Comparison of ENCODE assay signal across 31 cellular contexts in the genomic region with DNA sequence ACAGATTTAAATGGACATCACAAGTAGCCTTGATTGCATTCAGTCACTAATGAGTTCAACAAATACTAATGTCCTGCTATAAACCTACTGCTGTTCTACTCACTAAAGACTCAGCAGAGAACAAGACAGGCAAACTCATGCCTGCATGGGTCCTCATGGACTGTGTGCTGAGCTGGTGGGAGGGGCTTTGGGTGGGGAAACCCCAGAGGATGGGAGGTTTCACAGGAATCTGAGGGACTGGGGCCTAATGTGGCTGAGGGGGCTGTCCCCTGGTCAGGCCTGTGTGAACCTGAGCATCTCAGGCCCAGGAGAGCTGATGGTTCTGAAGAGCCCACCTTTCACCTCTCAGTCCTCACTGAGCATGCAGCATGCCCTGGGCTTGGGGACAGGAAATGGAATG. TPM values are rescaled to one million over a fixed set of nuclear protein-coding genes. Genes with fewer than 3 reads are reported as not detected.
DNase-seq lines count a peak whose midpoint lies in the region; ATAC-seq, FAIRE-seq and TF ChIP-seq lines count a peak whose summit lies in the region.
"Had no signal": no experiment of that assay in that cellular context is flagged by ENCODE, and none has a peak within 500 bp of the region (broad histone marks: within the 10 kb centered on the region; RNA-seq: fewer than 3 reads in every experiment).

No MANE protein-coding gene starts in this region.

- H3K4me3 ChIP-seq in HepG2 (replicated peaks in 1 of 3; ENCODE audit: insufficient read depth in 1 of 3, low read depth in 2 of 3, low read length in 3 of 3) (no peak overlapping the region), right lobe of liver (no peak overlapping the region), K562 (no peak overlapping the region), H7 (ENCODE audit: insufficient read depth, low read depth, low read length) (no peak overlapping the region)
- H3K4me3 ChIP-seq: hepatocyte, PC-9, tibial artery had no signal

- peaks cover 3% of the 10 kb centered on the region; the same call in 1 of the 2 replicates for H4K20me1 ChIP-seq in HepG2 (ENCODE audit: insufficient read depth, low read length)
- H4K20me1 ChIP-seq in K562 (replicated peaks; ENCODE audit: control insufficient read depth, insufficient read depth, low read length), result no peaks in the 10 kb centered on the region

- peaks cover 14% of the 10 kb centered on the region for H3K4me1 Mint-ChIP-seq in stimulated activated naive CD8-positive, alpha-beta T cell treated with anti-CD3 and anti-CD28 coated beads, Interleukin-15, amount 100 ng/mL, for 72 hours
- no peaks in the 10 kb centered on the region for H3K4me1 Mint-ChIP-seq in WTC11

- TF ChIP-seq EP300 in HepG2 (IDR thresholded peaks at IDR 0.05; ENCODE audit: low read depth in 2 of 2, low read length in 2 of 2), result no peak
- no peak for TF ChIP-seq EP300 in HepG2 (CRISPR knock-in tag; IDR thresholded peaks at IDR 0.05; ENCODE audit: borderline replicate concordance)
- no peak for TF ChIP-seq EP300 in K562 (IDR thresholded peaks at IDR 0.05; ENCODE audit: low read length)

- FAIRE-seq in HepG2 (lab: Jason Lieb, UNC), result no peak
- FAIRE-seq in K562 (lab: Jason Lieb, UNC), result no peak
- FAIRE-seq: bronchial epithelial cell, colon, frontal cortex, G401.6, GM18507, H54 had no signal

- TF ChIP-seq RAD21 in HepG2 (CRISPR knock-in tag; IDR thresholded peaks at IDR 0.05), result no peak
- TF ChIP-seq RAD21 in K562 (CRISPR knock-in tag; conservative IDR thresholded peaks at IDR 0.05 in 1 of 2, IDR thresholded peaks at IDR 0.05 in 1 of 2), result no peak

- CTCF ChIA-PET in HepG2 (lab: Yijun Ruan, JAX; ENCODE audit: low intra/inter-chr PET ratio, low total read pairs), result no interaction called here
- CTCF ChIA-PET in K562 (lab: Yijun Ruan, JAX; ENCODE audit: low intra/inter-chr PET ratio), result no interaction called here
- CTCF ChIA-PET in WTC11 (lab: Charles Lee), result no interaction called here

- intact Hi-C loops in HepG2 (cut with micrococcal nuclease; ENCODE audit: unreplicated experiment) (no loop called here), right lobe of liver (cut with DNase I) (no loop called here), K562 (cut with micrococcal nuclease) (no loop called here)

- no peak overlapping the region for H3K4me3 Mint-ChIP-seq in stimulated activated naive CD8-positive, alpha-beta T cell treated with anti-CD3 and anti-CD28 coated beads, Interleukin-15, amount 100 ng/mL, for 72 hours
- H3K4me3 Mint-ChIP-seq in WTC11, result no peak overlapping the region
- H3K4me3 Mint-ChIP-seq: CD8-positive, alpha-beta T cell; stimulated activated naive CD8-positive, alpha-beta T cell treated with anti-CD3 and anti-CD28 coated beads, Interleukin-15, Interleukin-2, amounts not matched to agents 100 ng/mL and 50 ng/mL, for 24 hours had no signal

- H3K9me3 Mint-ChIP-seq in stimulated activated naive CD8-positive, alpha-beta T cell treated with anti-CD3 and anti-CD28 coated beads, Interleukin-15, amount 100 ng/mL, for 72 hours, result peaks cover 6 to 19% of the 10 kb centered on the region in 2 donors
- peaks cover 32% of the 10 kb centered on the region for H3K9me3 Mint-ChIP-seq in WTC11

- no peak overlapping the region for H2AFZ ChIP-seq in HepG2 (ENCODE audit: low read length)
- H2AFZ ChIP-seq in K562 (ENCODE audit: low read depth, low read length), result peak overlapping the region; percentile 24; the same call in 1 of the 2 replicates
- H2AFZ ChIP-seq: hepatocyte, PC-9 had no signal

- no peak for DNase-seq in HepG2 (ENCODE audit: low spot score)
- DNase-seq in right lobe of liver, result no peak
- DNase-seq in K562 (ENCODE audit: extremely low read depth in 1 of 4, low spot score in 3 of 4), result no peak
- peak in 1 of 2 donors; percentile 36 for DNase-seq in stimulated activated naive CD8-positive, alpha-beta T cell treated with anti-CD3 and anti-CD28 coated beads, Interleukin-15, amount 100 ng/mL, for 72 hours
- no peak for DNase-seq in WTC11 (ENCODE audit: low spot score)
- no peak for DNase-seq in H7
- DNase-seq: activated CD4-positive, alpha-beta T cell treated with anti-CD3 and anti-CD28 coated beads for 1 hour; activated naive CD4-positive, alpha-beta T cell; CD8-positive, alpha-beta T cell; DMS153; Kasumi-1; NCI-H1694; NCI-H2171; NCI-H510A treated with DMSO at 0.1 percent for 48 hours; NK-92 treated with Interleukin-12 subunit alpha and Interleukin-12 subunit beta, amount 100 ng/mL, for 24 hours; nucleus accumbens; PC-9; tibial artery had no signal

- no peak for TF ChIP-seq POLR2A in HepG2 (IDR thresholded peaks at IDR 0.05; ENCODE audit: insufficient read depth in 1 of 2, low read depth in 2 of 2, low read length in 2 of 2)
- TF ChIP-seq POLR2A in right lobe of liver (IDR thresholded peaks at IDR 0.05), result no peak
- TF ChIP-seq POLR2A in K562 (conservative IDR thresholded peaks at IDR 0.05), result no peak

- POLR2A ChIA-PET in HepG2 (lab: Yijun Ruan, JAX), result no interaction called here
- POLR2A ChIA-PET in K562 (lab: Yijun Ruan, JAX), result interaction anchor here (0.7 to 0.9 kb wide), 2 partner anchors 134 to 980 kb away, joined by 4 read pairs; no protein-coding TSS in a partner anchor
- POLR2A ChIA-PET in WTC11 (lab: Charles Lee), result interaction anchor here (0.6 kb wide), 1 partner anchor 898 kb away, joined by 3 read pairs; no protein-coding TSS in a partner anchor

- H3K4me1 ChIP-seq in HepG2 (ENCODE audit: insufficient read depth, low read length) (peaks cover 23% of the 10 kb centered on the region), right lobe of liver (no peaks in the 10 kb centered on the region), K562 (replicated peaks in 1 of 2; ENCODE audit: control insufficient read depth in 2 of 2, insufficient read depth in 2 of 2, low read length in 2 of 2) (peaks cover 0 to 7% of the 10 kb centered on the region in 2 experiments; a peak in 2 of 5 replicates)
- H3K4me1 ChIP-seq: tibial artery had no signal

- H3K4me2 ChIP-seq in HepG2 (ENCODE audit: low read depth, low read length), result no peak overlapping the region; the same call in 1 of the 2 replicates
- H3K4me2 ChIP-seq in K562 (ENCODE audit: insufficient read depth, low read length), result no peak overlapping the region
- H3K4me2 ChIP-seq: hepatocyte, PC-9 had no signal

- ATAC-seq in HepG2, result peak; percentile 59
- ATAC-seq in right lobe of liver, result no peak
- peak; percentile 87 for ATAC-seq in HG02870 (IDR thresholded peaks at IDR 0.05; ENCODE audit: unreplicated experiment)
- ATAC-seq in K562, result no peak
- ATAC-seq in stimulated activated naive CD8-positive, alpha-beta T cell treated with anti-CD3 and anti-CD28 coated beads, Interleukin-15, amount 100 ng/mL, for 72 hours, result peak; percentile 92
- ATAC-seq in WTC11, result no peak
- ATAC-seq: CD8-positive, alpha-beta T cell; esophagus mucosa had no signal

- H3K79me2 ChIP-seq in HepG2 (ENCODE audit: insufficient read depth, low read length) (no peaks in the 10 kb centered on the region), K562 (ENCODE audit: control insufficient read depth, insufficient read depth, low read length) (no peaks in the 10 kb centered on the region)
- H3K79me2 ChIP-seq: hepatocyte had no signal

- no peaks in the 10 kb centered on the region for H3K9me3 ChIP-seq in HepG2 (ENCODE audit: low read length)
- no peaks in the 10 kb centered on the region for H3K9me3 ChIP-seq in right lobe of liver
- no peaks in the 10 kb centered on the region for H3K9me3 ChIP-seq in K562 (replicated peaks; ENCODE audit: control insufficient read depth, insufficient read depth, low read depth, low read length)
- H3K9me3 ChIP-seq: tibial artery had no signal

- H3K36me3 Mint-ChIP-seq in WTC11, result peaks cover 21% of the 10 kb centered on the region
- H3K36me3 Mint-ChIP-seq: CD8-positive, alpha-beta T cell had no signal

- H3K36me3 ChIP-seq in HepG2 (replicated peaks in 1 of 2; ENCODE audit: control insufficient read depth in 1 of 2, insufficient read depth in 2 of 2, low read length in 2 of 2) (no peaks in the 10 kb centered on the region), right lobe of liver (no peaks in the 10 kb centered on the region), K562 (ENCODE audit: control insufficient read depth, insufficient read depth, low read length) (no peaks in the 10 kb centered on the region), H7 (replicated peaks; ENCODE audit: control insufficient read depth, insufficient read depth, low read length) (no peaks in the 10 kb centered on the region)
- H3K36me3 ChIP-seq: tibial artery had no signal

- TF ChIP-seq CTCF in HepG2 (CRISPR knock-in tag; IDR thresholded peaks at IDR 0.05), result no peak
- no peak for TF ChIP-seq CTCF in right lobe of liver (IDR thresholded peaks at IDR 0.05)
- TF ChIP-seq CTCF in K562 (IDR thresholded peaks at IDR 0.05 in 2 of 3, conservative IDR thresholded peaks at IDR 0.05 in 1 of 3; ENCODE audit: insufficient read depth in 2 of 3, low read depth in 1 of 3, low read length in 3 of 3), result no peak
- no peak for TF ChIP-seq CTCF in WTC11 (IDR thresholded peaks at IDR 0.05)

- in situ Hi-C loops in HepG2 (cut with HindIII; ENCODE audit: extremely low pct_ligation_motif_present, low pct_unique_long_range_greater_than_20kb), result no loop called here
- in situ Hi-C loops in K562 (cut with MboI), result no loop called here

- H3K27ac Mint-ChIP-seq in stimulated activated naive CD8-positive, alpha-beta T cell treated with anti-CD3 and anti-CD28 coated beads, Interleukin-15, amount 100 ng/mL, for 72 hours, result no peak overlapping the region
- H3K27ac Mint-ChIP-seq in WTC11, result no peak overlapping the region
- H3K27ac Mint-ChIP-seq: CD8-positive, alpha-beta T cell; stimulated activated naive CD8-positive, alpha-beta T cell treated with anti-CD3 and anti-CD28 coated beads, Interleukin-15, Interleukin-2, amounts not matched to agents 100 ng/mL and 50 ng/mL, for 24 hours had no signal

- H3K27me3 Mint-ChIP-seq in stimulated activated naive CD8-positive, alpha-beta T cell treated with anti-CD3 and anti-CD28 coated beads, Interleukin-15, amount 100 ng/mL, for 72 hours, result no peaks in the 10 kb centered on the region
- peaks cover 4% of the 10 kb centered on the region; the same call in 1 of the 2 replicates for H3K27me3 Mint-ChIP-seq in WTC11 (ENCODE audit: low read depth)

- H3K9ac ChIP-seq in HepG2 (ENCODE audit: insufficient read depth, low read depth, low read length) (no peak overlapping the region), K562 (ENCODE audit: insufficient read depth in 1 of 2, low read depth in 2 of 2, low read length in 2 of 2) (no peak overlapping the region)

- H3K27me3 ChIP-seq in HepG2 (ENCODE audit: control insufficient read depth in 1 of 2, insufficient read depth in 2 of 2, low read length in 2 of 2) (peaks cover 0 to 4% of the 10 kb centered on the region in 2 experiments; a peak in 1 of 5 replicates), right lobe of liver (no peaks in the 10 kb centered on the region), K562 (ENCODE audit: control insufficient read depth in 2 of 2, insufficient read depth in 2 of 2, low read length in 2 of 2) (no peaks in the 10 kb centered on the region; a peak in 1 of 5 replicates), H7 (ENCODE audit: control insufficient read depth, insufficient read depth, low read length) (no peaks in the 10 kb centered on the region)
- H3K27me3 ChIP-seq: hepatocyte, tibial artery had no signal

- BruUV-seq in HepG2 (replicated peaks; lab: Mats Ljungman, UMichigan) (no TSS peak), K562 (replicated peaks; lab: Mats Ljungman, UMichigan) (no TSS peak)

- H3K27ac ChIP-seq in HepG2 (ENCODE audit: extremely low read length, insufficient read depth, low read length), result no peak overlapping the region
- no peak overlapping the region for H3K27ac ChIP-seq in right lobe of liver
- H3K27ac ChIP-seq in K562 (ENCODE audit: extremely low read depth, low read depth, low read length), result no peak overlapping the region
- H3K27ac ChIP-seq: hepatocyte, PC-9, tibial artery had no signal

- peaks cover 3% of the 10 kb centered on the region for H3K9me1 ChIP-seq in K562 (ENCODE audit: control insufficient read depth, insufficient read depth, low read length)

RNA-seq across cellular contexts. Expression of a gene that starts 1.4 kb away (rescaled TPM):
- total RNA-seq in HepG2 (2016; rRNA removed; fragmentation: Illumina TruSeq; extraction: Trizol) (not detected in 2 replicates), right lobe of liver (not detected), K562 (2014; rRNA removed) (not detected in 2 replicates), K562 (2014; rRNA removed; fragmentation: Illumina TruSeq; extraction: Trizol) (not detected in 2 replicates), K562 (2015; rRNA removed; fragmentation: Illumina TruSeq; extraction: Trizol) (not detected in 2 replicates), K562 (2021) (not detected in 2 replicates), WTC11 (2021) (not detected in 3 replicates)
- total RNA-seq in HepG2 (2016; cell fraction: cytosol; rRNA removed; fragmentation: Illumina TruSeq; extraction: Trizol; ENCODE audit: low read depth), result not detected in 2 replicates
- total RNA-seq in HepG2 (2016; cell fraction: insoluble cytoplasmic fraction; rRNA removed; fragmentation: Illumina TruSeq; extraction: Trizol), result not detected in 2 replicates
- total RNA-seq in HepG2 (2016; cell fraction: membrane; rRNA removed; fragmentation: Illumina TruSeq; extraction: Trizol), result not detected in 2 replicates
- total RNA-seq in HepG2 (2016; cell fraction: nucleus; rRNA removed; fragmentation: Illumina TruSeq; extraction: Trizol), result not detected in 2 replicates
- polyA plus RNA-seq in HepG2 (2011; rRNA removed) (not detected in 2 replicates), K562 (2011; rRNA removed) (not detected in 2 replicates), K562 (2014; fragmentation: Illumina TruSeq; extraction: Trizol) (not detected in 2 replicates), K562 (2014; fragmentation: Nextera tagmentation; extraction: Ambion mirVana) (not detected), K562 (2014; rRNA removed) (not detected in 2 replicates)
- not detected in 2 replicates for polyA plus RNA-seq in HepG2 (2011; cell fraction: cytosol; rRNA removed)
- not detected in 2 replicates for polyA plus RNA-seq in HepG2 (2011; cell fraction: nucleus; rRNA removed)
- polyA plus RNA-seq in HepG2 (2012), result not detected in 2 replicates
- polyA plus RNA-seq in HepG2 (2016; cell fraction: cytosol; fragmentation: Illumina TruSeq; extraction: Trizol; ENCODE audit: low read depth), result not detected in 2 replicates
- polyA plus RNA-seq in HepG2 (2016; cell fraction: insoluble cytoplasmic fraction; fragmentation: Illumina TruSeq; extraction: Trizol; ENCODE audit: low read depth), result not detected in 2 replicates
- not detected in 2 replicates for polyA plus RNA-seq in HepG2 (2016; cell fraction: membrane; fragmentation: Illumina TruSeq; extraction: Trizol; ENCODE audit: low read depth)
- polyA plus RNA-seq in HepG2 (2016; cell fraction: nucleus; fragmentation: Illumina TruSeq; extraction: Trizol; ENCODE audit: insufficient read depth, low read depth), result not detected in 2 replicates
- polyA minus RNA-seq in HepG2 (2011; rRNA and poly(A)+ RNA removed; ENCODE audit: low replicate concordance), result not detected in 2 replicates
- polyA minus RNA-seq in HepG2 (2011; cell fraction: cytosol; rRNA and poly(A)+ RNA removed), result not detected in 2 replicates
- not detected in 2 replicates for polyA minus RNA-seq in HepG2 (2011; cell fraction: nucleus; rRNA and poly(A)+ RNA removed)
- not detected in 2 replicates for total RNA-seq in K562 (2011; cell fraction: chromatin; rRNA removed; ENCODE audit: low replicate concordance)
- total RNA-seq in K562 (2011; cell fraction: nucleolus; rRNA removed), result not detected in 2 replicates
- not detected in 2 replicates for total RNA-seq in K562 (2011; cell fraction: nucleoplasm; rRNA removed)
- polyA plus RNA-seq in K562 (2011; cell fraction: cytosol; rRNA removed), result not detected in 2 replicates
- polyA plus RNA-seq in K562 (2011; cell fraction: nucleus; rRNA removed), result not detected in 2 replicates
- polyA plus RNA-seq in K562 (2012), result not detected in 2 replicates
- polyA minus RNA-seq in K562 (2011; rRNA and poly(A)+ RNA removed), result not detected in 2 replicates
- polyA minus RNA-seq in K562 (2011; cell fraction: cytosol; rRNA and poly(A)+ RNA removed), result not detected in 2 replicates
- polyA minus RNA-seq in K562 (2011; cell fraction: nucleus; rRNA and poly(A)+ RNA removed), result not detected in 2 replicates
- not detected in 2 replicates for total RNA-seq in H7 (2014; rRNA removed; shearing (Covaris generic))
- total RNA-seq: bronchial epithelial cell; CD8-positive, alpha-beta T cell; esophagus mucosa; frontal cortex; hepatocyte; mesenteric fat pad; PC-9; pulmonary artery endothelial cell had no signal
- polyA plus RNA-seq: hepatocyte, immature natural killer cell had no signal

RNA-seq across cellular contexts. Expression of a gene that starts 39.6 kb away (rescaled TPM):
- not detected in 2 replicates for total RNA-seq in HepG2 (2016; rRNA removed; fragmentation: Illumina TruSeq; extraction: Trizol)
- total RNA-seq in HepG2 (2016; cell fraction: cytosol; rRNA removed; fragmentation: Illumina TruSeq; extraction: Trizol; ENCODE audit: low read depth), result not detected in 2 replicates
- total RNA-seq in HepG2 (2016; cell fraction: insoluble cytoplasmic fraction; rRNA removed; fragmentation: Illumina TruSeq; extraction: Trizol), result not detected in 2 replicates
- total RNA-seq in HepG2 (2016; cell fraction: membrane; rRNA removed; fragmentation: Illumina TruSeq; extraction: Trizol), result not detected in 2 replicates
- total RNA-seq in HepG2 (2016; cell fraction: nucleus; rRNA removed; fragmentation: Illumina TruSeq; extraction: Trizol), result not detected in 2 replicates
- not detected in 2 replicates for polyA plus RNA-seq in HepG2 (2011; rRNA removed)
- polyA plus RNA-seq in HepG2 (2011; cell fraction: cytosol; rRNA removed), result not detected in 2 replicates
- polyA plus RNA-seq in HepG2 (2011; cell fraction: nucleus; rRNA removed), result not detected in 2 replicates
- polyA plus RNA-seq in HepG2 (2012), result not detected in 2 replicates
- not detected in 2 replicates for polyA plus RNA-seq in HepG2 (2016; cell fraction: cytosol; fragmentation: Illumina TruSeq; extraction: Trizol; ENCODE audit: low read depth)
- not detected in 2 replicates for polyA plus RNA-seq in HepG2 (2016; cell fraction: insoluble cytoplasmic fraction; fragmentation: Illumina TruSeq; extraction: Trizol; ENCODE audit: low read depth)
- not detected in 2 replicates for polyA plus RNA-seq in HepG2 (2016; cell fraction: membrane; fragmentation: Illumina TruSeq; extraction: Trizol; ENCODE audit: low read depth)
- polyA plus RNA-seq in HepG2 (2016; cell fraction: nucleus; fragmentation: Illumina TruSeq; extraction: Trizol; ENCODE audit: insufficient read depth, low read depth), result not detected in 2 replicates
- polyA minus RNA-seq in HepG2 (2011; rRNA and poly(A)+ RNA removed; ENCODE audit: low replicate concordance), result not detected in 2 replicates
- not detected in 2 replicates for polyA minus RNA-seq in HepG2 (2011; cell fraction: cytosol; rRNA and poly(A)+ RNA removed)
- not detected in 2 replicates for polyA minus RNA-seq in HepG2 (2011; cell fraction: nucleus; rRNA and poly(A)+ RNA removed)
- not detected for total RNA-seq in right lobe of liver
- total RNA-seq in K562 (2011; cell fraction: chromatin; rRNA removed; ENCODE audit: low replicate concordance), result not detected in 2 replicates
- total RNA-seq in K562 (2011; cell fraction: nucleolus; rRNA removed), result not detected in 2 replicates
- total RNA-seq in K562 (2011; cell fraction: nucleoplasm; rRNA removed), result not detected in 2 replicates
- not detected in 2 replicates for total RNA-seq in K562 (2014; rRNA removed)
- total RNA-seq in K562 (2014; rRNA removed; fragmentation: Illumina TruSeq; extraction: Trizol), result not detected in 2 replicates
- total RNA-seq in K562 (2015; rRNA removed; fragmentation: Illumina TruSeq; extraction: Trizol), result not detected in 2 replicates
- total RNA-seq in K562 (2021), result not detected in 2 replicates
- not detected in 2 replicates for polyA plus RNA-seq in K562 (2011; rRNA removed)
- polyA plus RNA-seq in K562 (2011; cell fraction: cytosol; rRNA removed), result not detected in 2 replicates
- not detected in 2 replicates for polyA plus RNA-seq in K562 (2011; cell fraction: nucleus; rRNA removed)
- polyA plus RNA-seq in K562 (2012), result not detected in 2 replicates
- not detected in 2 replicates for polyA plus RNA-seq in K562 (2014; fragmentation: Illumina TruSeq; extraction: Trizol)
- not detected for polyA plus RNA-seq in K562 (2014; fragmentation: Nextera tagmentation; extraction: Ambion mirVana)
- polyA plus RNA-seq in K562 (2014; rRNA removed), result not detected in 2 replicates
- polyA minus RNA-seq in K562 (2011; rRNA and poly(A)+ RNA removed), result not detected in 2 replicates
- polyA minus RNA-seq in K562 (2011; cell fraction: cytosol; rRNA and poly(A)+ RNA removed), result not detected in 2 replicates
- not detected in 2 replicates for polyA minus RNA-seq in K562 (2011; cell fraction: nucleus; rRNA and poly(A)+ RNA removed)
- total RNA-seq in WTC11 (2021), result not detected in 3 replicates
- total RNA-seq in H7 (2014; rRNA removed; shearing (Covaris generic)), result 0.55 TPM in 1 of 2 replicates, not detected in the other
- total RNA-seq: bronchial epithelial cell; CD8-positive, alpha-beta T cell; esophagus mucosa; frontal cortex; hepatocyte; PC-9; pulmonary artery endothelial cell had no signal
- polyA plus RNA-seq: hepatocyte, immature natural killer cell had no signal

RNA-seq across cellular contexts. Expression of a gene that starts 52.8 kb away (rescaled TPM):
- total RNA-seq in HepG2 (2016; rRNA removed; fragmentation: Illumina TruSeq; extraction: Trizol) (not detected in 2 replicates), right lobe of liver (not detected), K562 (2014; rRNA removed) (not detected in 2 replicates), K562 (2014; rRNA removed; fragmentation: Illumina TruSeq; extraction: Trizol) (not detected in 2 replicates), K562 (2015; rRNA removed; fragmentation: Illumina TruSeq; extraction: Trizol) (not detected in 2 replicates), K562 (2021) (not detected in 2 replicates), WTC11 (2021) (not detected in 3 replicates)
- not detected in 2 replicates for total RNA-seq in HepG2 (2016; cell fraction: cytosol; rRNA removed; fragmentation: Illumina TruSeq; extraction: Trizol; ENCODE audit: low read depth)
- total RNA-seq in HepG2 (2016; cell fraction: insoluble cytoplasmic fraction; rRNA removed; fragmentation: Illumina TruSeq; extraction: Trizol), result not detected in 2 replicates
- not detected in 2 replicates for total RNA-seq in HepG2 (2016; cell fraction: membrane; rRNA removed; fragmentation: Illumina TruSeq; extraction: Trizol)
- not detected in 2 replicates for total RNA-seq in HepG2 (2016; cell fraction: nucleus; rRNA removed; fragmentation: Illumina TruSeq; extraction: Trizol)
- polyA plus RNA-seq in HepG2 (2011; rRNA removed) (not detected in 2 replicates), K562 (2011; rRNA removed) (not detected in 2 replicates), K562 (2014; fragmentation: Illumina TruSeq; extraction: Trizol) (not detected in 2 replicates), K562 (2014; fragmentation: Nextera tagmentation; extraction: Ambion mirVana) (not detected), K562 (2014; rRNA removed) (not detected in 2 replicates)
- not detected in 2 replicates for polyA plus RNA-seq in HepG2 (2011; cell fraction: cytosol; rRNA removed)
- polyA plus RNA-seq in HepG2 (2011; cell fraction: nucleus; rRNA removed), result not detected in 2 replicates
- polyA plus RNA-seq in HepG2 (2012), result not detected in 2 replicates
- polyA plus RNA-seq in HepG2 (2016; cell fraction: cytosol; fragmentation: Illumina TruSeq; extraction: Trizol; ENCODE audit: low read depth), result not detected in 2 replicates
- polyA plus RNA-seq in HepG2 (2016; cell fraction: insoluble cytoplasmic fraction; fragmentation: Illumina TruSeq; extraction: Trizol; ENCODE audit: low read depth), result not detected in 2 replicates
- not detected in 2 replicates for polyA plus RNA-seq in HepG2 (2016; cell fraction: membrane; fragmentation: Illumina TruSeq; extraction: Trizol; ENCODE audit: low read depth)
- not detected in 2 replicates for polyA plus RNA-seq in HepG2 (2016; cell fraction: nucleus; fragmentation: Illumina TruSeq; extraction: Trizol; ENCODE audit: insufficient read depth, low read depth)
- not detected in 2 replicates for polyA minus RNA-seq in HepG2 (2011; rRNA and poly(A)+ RNA removed; ENCODE audit: low replicate concordance)
- not detected in 2 replicates for polyA minus RNA-seq in HepG2 (2011; cell fraction: cytosol; rRNA and poly(A)+ RNA removed)
- not detected in 2 replicates for polyA minus RNA-seq in HepG2 (2011; cell fraction: nucleus; rRNA and poly(A)+ RNA removed)
- not detected in 2 replicates for total RNA-seq in K562 (2011; cell fraction: chromatin; rRNA removed; ENCODE audit: low replicate concordance)
- not detected in 2 replicates for total RNA-seq in K562 (2011; cell fraction: nucleolus; rRNA removed)
- total RNA-seq in K562 (2011; cell fraction: nucleoplasm; rRNA removed), result not detected in 2 replicates
- not detected in 2 replicates for polyA plus RNA-seq in K562 (2011; cell fraction: cytosol; rRNA removed)
- polyA plus RNA-seq in K562 (2011; cell fraction: nucleus; rRNA removed), result not detected in 2 replicates
- polyA plus RNA-seq in K562 (2012), result not detected in 2 replicates
- polyA minus RNA-seq in K562 (2011; rRNA and poly(A)+ RNA removed), result not detected in 2 replicates
- polyA minus RNA-seq in K562 (2011; cell fraction: cytosol; rRNA and poly(A)+ RNA removed), result not detected in 2 replicates
- not detected in 2 replicates for polyA minus RNA-seq in K562 (2011; cell fraction: nucleus; rRNA and poly(A)+ RNA removed)
- not detected in 2 replicates for total RNA-seq in H7 (2014; rRNA removed; shearing (Covaris generic))
- total RNA-seq: bronchial epithelial cell; CD8-positive, alpha-beta T cell; esophagus mucosa; frontal cortex; hepatocyte; mesenteric fat pad; PC-9; pulmonary artery endothelial cell had no signal
- polyA plus RNA-seq: hepatocyte, immature natural killer cell had no signal

Comparison
In these comparisons a context has a peak if more than half of its experiments do, and no peak if none do; other contexts are left out.
1. ATAC-seq: peak in HepG2 (single experiment), HG02870 (single experiment) and stimulated activated naive CD8-positive, alpha-beta T cell treated with anti-CD3 and anti-CD28 coated beads, Interleukin-15, amount 100 ng/mL, for 72 hours (single experiment); none in right lobe of liver (0 of 4), K562 (single experiment) and WTC11 (single experiment).